In the genomic region with DNA sequence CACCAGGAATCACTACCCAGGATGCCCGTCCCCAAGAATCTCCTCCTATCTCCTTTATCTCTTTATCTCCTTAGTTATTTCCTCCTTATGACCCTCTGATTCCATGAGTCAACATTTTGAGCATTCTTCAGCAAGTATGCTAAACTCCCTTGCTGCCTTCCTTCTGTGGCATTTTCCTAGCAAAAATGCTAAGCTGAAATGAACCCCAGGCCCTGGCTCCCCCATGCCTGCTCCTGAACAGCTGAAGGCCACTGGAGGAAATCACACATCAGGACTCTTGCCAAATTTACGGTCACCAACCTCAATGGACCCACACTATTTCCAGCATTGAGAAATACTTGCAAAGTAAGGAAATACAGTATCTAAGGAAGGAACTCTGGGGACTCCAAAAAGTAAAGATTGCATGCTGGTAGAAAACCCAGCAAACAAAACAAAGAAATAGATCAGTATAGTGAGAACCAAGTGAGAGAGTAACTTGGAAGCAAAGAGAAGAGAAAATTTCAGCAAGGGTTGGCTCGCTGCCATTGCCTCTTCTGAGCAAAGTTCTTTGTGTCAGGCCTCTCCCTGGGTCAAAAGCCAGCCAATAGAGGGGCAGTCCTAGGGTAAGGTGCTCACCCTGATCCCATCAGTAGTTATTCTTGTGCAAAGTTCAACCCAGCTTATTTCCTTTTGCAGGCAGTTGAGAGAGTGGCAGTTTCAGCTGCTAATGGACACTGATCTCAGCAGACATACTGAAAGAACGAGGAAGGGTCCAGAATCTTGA, we compare ENCODE assay signal across 1 cellular context.
TF ChIP-seq lines count a peak whose summit lies in the region.

No MANE protein-coding gene starts in this region.

TF ChIP-seq in SK-N-SH treated with all-trans-retinoic acid at 6 μM for 48 hours, 23 proteins besides CTCF, POLR2A, EP300 and RAD21 (continued from another document):
- TF ChIP-seq, protein P1, sequence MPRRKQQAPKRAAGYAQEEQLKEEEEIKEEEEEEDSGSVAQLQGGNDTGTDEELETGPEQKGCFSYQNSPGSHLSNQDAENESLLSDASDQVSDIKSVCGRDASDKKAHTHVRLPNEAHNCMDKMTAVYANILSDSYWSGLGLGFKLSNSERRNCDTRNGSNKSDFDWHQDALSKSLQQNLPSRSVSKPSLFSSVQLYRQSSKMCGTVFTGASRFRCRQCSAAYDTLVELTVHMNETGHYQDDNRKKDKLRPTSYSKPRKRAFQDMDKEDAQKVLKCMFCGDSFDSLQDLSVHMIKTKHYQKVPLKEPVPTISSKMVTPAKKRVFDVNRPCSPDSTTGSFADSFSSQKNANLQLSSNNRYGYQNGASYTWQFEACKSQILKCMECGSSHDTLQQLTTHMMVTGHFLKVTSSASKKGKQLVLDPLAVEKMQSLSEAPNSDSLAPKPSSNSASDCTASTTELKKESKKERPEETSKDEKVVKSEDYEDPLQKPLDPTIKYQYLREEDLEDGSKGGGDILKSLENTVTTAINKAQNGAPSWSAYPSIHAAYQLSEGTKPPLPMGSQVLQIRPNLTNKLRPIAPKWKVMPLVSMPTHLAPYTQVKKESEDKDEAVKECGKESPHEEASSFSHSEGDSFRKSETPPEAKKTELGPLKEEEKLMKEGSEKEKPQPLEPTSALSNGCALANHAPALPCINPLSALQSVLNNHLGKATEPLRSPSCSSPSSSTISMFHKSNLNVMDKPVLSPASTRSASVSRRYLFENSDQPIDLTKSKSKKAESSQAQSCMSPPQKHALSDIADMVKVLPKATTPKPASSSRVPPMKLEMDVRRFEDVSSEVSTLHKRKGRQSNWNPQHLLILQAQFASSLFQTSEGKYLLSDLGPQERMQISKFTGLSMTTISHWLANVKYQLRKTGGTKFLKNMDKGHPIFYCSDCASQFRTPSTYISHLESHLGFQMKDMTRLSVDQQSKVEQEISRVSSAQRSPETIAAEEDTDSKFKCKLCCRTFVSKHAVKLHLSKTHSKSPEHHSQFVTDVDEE (CRISPR knock-in tag; IDR thresholded peaks at IDR 0.05) = no peak
- no peak for TF ChIP-seq TOX (CRISPR knock-in tag; IDR thresholded peaks at IDR 0.05; ENCODE audit: borderline replicate concordance)
- no peak for TF ChIP-seq OSR1 (CRISPR knock-in tag; IDR thresholded peaks at IDR 0.05)
- no peak for TF ChIP-seq ISL1 (CRISPR knock-in tag; IDR thresholded peaks at IDR 0.05)
TF ChIP-seq in SK-N-SH treated with all-trans-retinoic acid at 6 μM for 48 hours: peak in this region for 0.
